ENCODE assay signal across 1 cellular context in genomic region chr6:128487055-128487454, GRCh38.
TF ChIP-seq lines count a peak whose summit lies in the region.

No MANE protein-coding gene starts in this region.

TF ChIP-seq in H1, 55 proteins besides CTCF, POLR2A, EP300 and RAD21:
- TF ChIP-seq SP2 (IDR thresholded peaks at IDR 0.05; ENCODE audit: low read length) (no peak), JUND (IDR thresholded peaks at IDR 0.05; ENCODE audit: low read length) (no peak), CHD7 (IDR thresholded peaks at IDR 0.05; ENCODE audit: insufficient replicate concordance, low read length) (no peak), KDM4A (IDR thresholded peaks at IDR 0.05; ENCODE audit: low read depth, low read length, severe bottlenecking) (no peak), CEBPB (IDR thresholded peaks at IDR 0.05; ENCODE audit: low read depth, low read length) (no peak), GABPA (IDR thresholded peaks at IDR 0.05; ENCODE audit: borderline replicate concordance, insufficient read depth, low read length) (no peak), USF2 (IDR thresholded peaks at IDR 0.05; ENCODE audit: low read length) (no peak), JUN (IDR thresholded peaks at IDR 0.05; ENCODE audit: low read depth, low read length) (no peak), BACH1 (IDR thresholded peaks at IDR 0.05; ENCODE audit: low read length) (no peak), CBX8 (IDR thresholded peaks at IDR 0.05; ENCODE audit: borderline replicate concordance, low read depth, low read length) (no peak), ATF2 (IDR thresholded peaks at IDR 0.05; ENCODE audit: low read length) (no peak), RNF2 (IDR thresholded peaks at IDR 0.05; ENCODE audit: borderline replicate concordance, low read depth, low read length, missing control alignments, poor library complexity, severe bottlenecking) (no peak), HDAC6 (IDR thresholded peaks at IDR 0.05; ENCODE audit: low read depth, low read length) (no peak), POU5F1 (IDR thresholded peaks at IDR 0.05; ENCODE audit: low read depth, low read length) (no peak), ATF3 (IDR thresholded peaks at IDR 0.05; ENCODE audit: insufficient read depth, low read depth, low read length) (no peak)
- TF ChIP-seq, protein P1, sequence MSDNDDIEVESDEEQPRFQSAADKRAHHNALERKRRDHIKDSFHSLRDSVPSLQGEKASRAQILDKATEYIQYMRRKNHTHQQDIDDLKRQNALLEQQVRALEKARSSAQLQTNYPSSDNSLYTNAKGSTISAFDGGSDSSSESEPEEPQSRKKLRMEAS (IDR thresholded peaks at IDR 0.05), result no peak
